8 cellular contexts compared by ENCODE assay signal in genomic region chr2:30666307-30666874, GRCh38.
DNase-seq lines count a peak whose midpoint lies in the region; ATAC-seq and TF ChIP-seq lines count a peak whose summit lies in the region.

No MANE protein-coding gene starts in this region.

- dilution Hi-C loops in IMR-90 (cut with HindIII; ENCODE audit: low sequenced_read_pairs, unreplicated experiment) = no loop called here

- H3K9me1 ChIP-seq in IMR-90 (ENCODE audit: insufficient read depth, low read length) = peaks cover 23% of the 10 kb centered on the region

- no peak; the same call in 1 of the 2 replicates for TF ChIP-seq POLR2A in IMR-90 (IDR thresholded peaks at IDR 0.05; ENCODE audit: low read depth, low read length)

- DNase-seq in GM04503 (ENCODE audit: low read depth) (peak; percentile 82), IMR-90 (peak; percentile 99), amniotic epithelial cell (ENCODE audit: low read depth) (peak; percentile 92), left lung (no peak), T-helper 9 cell (no peak)
- no peak for DNase-seq in activated effector memory CD4-positive, alpha-beta T cell treated with Interleukin-2 at 50 U/mL for 16 hours

- H3K9ac ChIP-seq in IMR-90 (ENCODE audit: low read depth, low read length) = peak overlapping the region; percentile 64

- H3K56ac ChIP-seq in IMR-90 (ENCODE audit: extremely low read depth, insufficient read depth, low read length) = peak overlapping the region; percentile 67

- peak overlapping the region; percentile 99 for H3K14ac ChIP-seq in IMR-90 (replicated peaks; ENCODE audit: low read depth, low read length)

- no peak for TF ChIP-seq RAD21 in IMR-90 (IDR thresholded peaks at IDR 0.05; ENCODE audit: low read length)

- CTCF ChIA-PET in IMR-90 (lab: Yijun Ruan, JAX) = interaction anchor here (0.6 to 2.5 kb wide), 6 partner anchors 10 to 503 kb away, joined by 4 to 6 read pairs (median 6); no protein-coding TSS in a partner anchor

- H3K23ac ChIP-seq in IMR-90 (ENCODE audit: low read depth, low read length) = peak overlapping the region; percentile 97

- H3K9me3 ChIP-seq in IMR-90 (ENCODE audit: control insufficient read depth, insufficient read depth, low read length) = peaks cover 11% of the 10 kb centered on the region
- peaks cover 0 to 6% of the 10 kb centered on the region in 2 donors for H3K9me3 ChIP-seq in left lung

- H3K4me1 ChIP-seq in IMR-90 (ENCODE audit: control insufficient read depth, insufficient read depth, low read length) (peaks cover 26% of the 10 kb centered on the region), left lung (no peaks in the 10 kb centered on the region)

- WGBS in IMR-90 (ENCODE audit: extremely low coverage in 2 of 2, insufficient read length in 1 of 2), 2 experiments = 36% methylated on average over 3 of the region's 4 CpGs; no CpG with 5 or more reads in 1 of the 2 experiments

- H2BK15ac ChIP-seq in IMR-90 (ENCODE audit: low read depth, low read length) = peak overlapping the region; percentile 98; the same call in 2 of the 3 replicates

- H2AK5ac ChIP-seq in IMR-90 (ENCODE audit: low read depth, low read length) = peak overlapping the region; percentile 98

- H3K27ac ChIP-seq in IMR-90 (ENCODE audit: insufficient read depth, low read length) = peak overlapping the region; percentile 99
- H3K27ac ChIP-seq in left lung = peak overlapping the region; percentile 15 to 18

- H2BK120ac ChIP-seq in IMR-90 (ENCODE audit: low read depth, low read length) = peak overlapping the region; percentile 97

- peak overlapping the region; percentile 98 to 99 for H4K8ac ChIP-seq in IMR-90 (ENCODE audit: low read depth in 2 of 2, low read length in 2 of 2)

- peak overlapping the region; percentile 97 for H2BK20ac ChIP-seq in IMR-90 (ENCODE audit: low read depth, low read length)

- H3K27me3 ChIP-seq in IMR-90 (ENCODE audit: control insufficient read depth, insufficient read depth, low read length) (no peaks in the 10 kb centered on the region), left lung (no peaks in the 10 kb centered on the region)

- peak overlapping the region; percentile 3; the same call in 1 of the 2 replicates for H3K4me2 ChIP-seq in IMR-90 (ENCODE audit: low read depth, low read length)

- intact Hi-C loops in IMR-90 (cut with micrococcal nuclease) (loop anchor here (2.0 kb wide), 1 partner anchor 374 kb away; no protein-coding TSS in a partner anchor), left lung (cut with DNase I) (no loop called here)

- ATAC-seq in IMR-90 (ENCODE audit: low read depth) (peak; percentile 73), left lung (peak; percentile 82), HG03039 (IDR thresholded peaks at IDR 0.05; ENCODE audit: unreplicated experiment) (no peak), HG03460 (IDR thresholded peaks at IDR 0.05; ENCODE audit: unreplicated experiment) (no peak)

- H4K5ac ChIP-seq in IMR-90 (ENCODE audit: low read depth, low read length) = peak overlapping the region; percentile 100

- no peak for TF ChIP-seq CTCF in IMR-90 (conservative IDR thresholded peaks at IDR 0.05; ENCODE audit: low read depth, low read length)
- no peak for TF ChIP-seq CTCF in left lung (IDR thresholded peaks at IDR 0.05)

- H2BK5ac ChIP-seq in IMR-90 (ENCODE audit: low read depth, low read length, poor library complexity, severe bottlenecking) = peak overlapping the region; percentile 99

- peak overlapping the region; percentile 98 for H3K4ac ChIP-seq in IMR-90 (ENCODE audit: low read depth, low read length)

- no TSS peak for BruUV-seq in IMR-90 (replicated peaks; lab: Mats Ljungman, UMichigan)

- POLR2A ChIA-PET in IMR-90 (lab: Charles Lee; ENCODE audit: unreplicated experiment) = interaction anchor here (0.5 to 1.1 kb wide), 11 partner anchors 17 to 1822 kb away, joined by 3 to 12 read pairs (median 4); partner anchors contain the start of gene LBH

- H3K79me1 ChIP-seq in IMR-90 (ENCODE audit: low read depth in 1 of 2, low read length in 2 of 2) = peaks cover 0 to 16% of the 10 kb centered on the region in 2 experiments; a peak in 3 of 4 replicates

- peak overlapping the region; percentile 99 for H4K91ac ChIP-seq in IMR-90 (ENCODE audit: insufficient read depth, low read depth, low read length)

- H3K4me3 ChIP-seq in IMR-90 (ENCODE audit: insufficient read depth, low read depth, low read length) (no peak overlapping the region), left lung (no peak overlapping the region)

- in situ Hi-C loops in IMR-90 (cut with MboI; ENCODE audit: low sequenced_read_pairs) = no loop called here

- peak overlapping the region; percentile 99 for H3K18ac ChIP-seq in IMR-90 (ENCODE audit: low read depth, low read length)

- H4K20me1 ChIP-seq in IMR-90 (ENCODE audit: insufficient read depth, low read length) = no peaks in the 10 kb centered on the region

- H3K36me3 ChIP-seq in IMR-90 (ENCODE audit: control insufficient read depth, insufficient read depth, low read length) (no peaks in the 10 kb centered on the region), left lung (no peaks in the 10 kb centered on the region)

- peak overlapping the region; percentile 76 for H2AFZ ChIP-seq in IMR-90 (replicated peaks; ENCODE audit: low read length, poor library complexity)

- peak overlapping the region; percentile 97 for H2AK9ac ChIP-seq in IMR-90 (replicated peaks; ENCODE audit: low read depth, low read length, poor library complexity)

TF ChIP-seq in IMR-90, 13 proteins besides CTCF, POLR2A, EP300 and RAD21:
- TF ChIP-seq MXI1 (IDR thresholded peaks at IDR 0.05; ENCODE audit: borderline replicate concordance, low read depth, low read length) (no peak), NFE2L2 (IDR thresholded peaks at IDR 0.05; ENCODE audit: low read depth, low read length) (peak; percentile 33; the same call in 1 of the 2 replicates), MAZ (IDR thresholded peaks at IDR 0.05; ENCODE audit: borderline replicate concordance, low read depth, low read length) (no peak), RCOR1 (IDR thresholded peaks at IDR 0.05; ENCODE audit: insufficient replicate concordance, low read length) (peak; percentile 22), SMC3 (IDR thresholded peaks at IDR 0.05; ENCODE audit: low read depth, low read length) (no peak), MAFK (IDR thresholded peaks at IDR 0.05; ENCODE audit: low read depth, low read length) (no peak), ELK1 (IDR thresholded peaks at IDR 0.05; ENCODE audit: borderline replicate concordance, low read depth, low read length) (no peak), USF2 (IDR thresholded peaks at IDR 0.05; ENCODE audit: low read depth, low read length) (no peak), CHD1 (IDR thresholded peaks at IDR 0.05; ENCODE audit: low read depth, low read length) (no peak), CEBPB (IDR thresholded peaks at IDR 0.05; ENCODE audit: low read depth, low read length) (peak; percentile 12; the same call in 1 of the 2 replicates), FOS (IDR thresholded peaks at IDR 0.05; ENCODE audit: low read depth, low read length) (no peak), RFX5 (IDR thresholded peaks at IDR 0.05; ENCODE audit: low read depth, low read length) (no peak), BHLHE40 (IDR thresholded peaks at IDR 0.05; ENCODE audit: low read depth, low read length) (no peak)
TF ChIP-seq in IMR-90: peak in this region for 3.

Comparison
In these comparisons a context has a peak if more than half of its experiments do, and no peak if none do; other contexts are left out.
1. DNase-seq: peak in GM04503 (single experiment), IMR-90 (single experiment) and amniotic epithelial cell (single experiment); none in left lung (0 of 2), T-helper 9 cell (single experiment) and activated effector memory CD4-positive, alpha-beta T cell treated with Interleukin-2 at 50 U/mL for 16 hours (single experiment).
2. ATAC-seq: peak in IMR-90 (single experiment) and left lung (single experiment); none in HG03039 (single experiment) and HG03460 (single experiment).